8 cellular contexts compared by ENCODE assay signal in the genomic region with DNA sequence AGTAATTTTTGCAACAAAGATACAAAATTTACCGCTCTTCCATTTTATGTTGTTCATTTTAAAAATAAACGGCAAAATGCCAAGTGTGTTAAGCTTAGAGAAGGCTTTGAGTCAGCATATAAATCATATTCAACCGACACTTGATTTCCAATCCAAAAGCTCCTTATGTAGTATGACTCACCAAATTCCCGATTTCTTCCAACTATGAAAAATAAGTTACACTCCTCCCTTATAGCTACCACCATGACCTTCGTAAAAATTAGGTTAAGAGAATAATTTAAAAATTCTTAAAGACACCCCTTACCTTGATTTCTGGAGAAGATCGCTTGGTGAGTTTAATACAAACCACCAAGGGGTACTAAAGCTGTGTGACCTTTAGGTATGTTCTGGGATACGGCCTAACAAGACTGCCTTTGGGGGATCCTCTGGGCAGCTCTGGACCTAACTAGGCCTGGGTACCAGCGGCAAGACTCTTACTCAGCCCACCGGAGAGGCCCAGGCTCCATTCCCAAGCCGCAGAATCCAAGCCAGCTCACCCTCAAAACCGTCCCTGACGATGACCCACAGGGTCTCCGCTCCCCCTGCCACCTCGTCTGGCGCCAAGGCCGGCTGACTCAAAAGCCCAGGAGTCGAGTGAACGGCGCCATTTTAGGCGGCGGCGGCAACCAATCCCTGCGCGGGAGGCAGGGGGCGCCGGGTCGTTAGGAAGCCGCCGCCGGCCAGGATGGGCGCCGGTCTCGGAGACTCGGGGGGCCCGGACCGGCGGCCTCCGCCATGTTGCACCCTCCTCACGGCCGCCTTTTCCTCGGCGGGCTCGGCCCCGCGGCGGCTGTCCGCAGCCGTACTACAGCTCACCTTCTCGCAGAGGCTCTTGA. TPM values are rescaled to one million over a fixed set of nuclear protein-coding genes. Genes with fewer than 3 reads are reported as not detected.
DNase-seq lines count a peak whose midpoint lies in the region; ATAC-seq lines count a peak whose summit lies in the region.

No MANE protein-coding gene starts in this region.

- no peaks in the 10 kb centered on the region for H3K27me3 Mint-ChIP-seq in effector memory CD8-positive, alpha-beta T cell

- H2AFZ ChIP-seq in mesenchymal stem cell (ENCODE audit: low read depth, low read length), result peak overlapping the region; percentile 93

- peak overlapping the region; percentile 100 for H3K23ac ChIP-seq in mesenchymal stem cell (ENCODE audit: low read length in 2 of 2)

- H2BK12ac ChIP-seq in mesenchymal stem cell (ENCODE audit: low read length in 2 of 2), result peak overlapping the region; percentile 72 to 84

- H3K9me3 Mint-ChIP-seq in effector memory CD8-positive, alpha-beta T cell, result no peaks in the 10 kb centered on the region

- H3K4ac ChIP-seq in mesenchymal stem cell (ENCODE audit: low read depth in 1 of 2, low read length in 2 of 2), result peak overlapping the region; percentile 99 to 100

- H2BK15ac ChIP-seq in mesenchymal stem cell (ENCODE audit: low read depth, poor library complexity, severe bottlenecking), result peak overlapping the region; percentile 67

- peak overlapping the region; percentile 92 for H2BK120ac ChIP-seq in mesenchymal stem cell (ENCODE audit: low read depth, low read length)

- H3K4me2 ChIP-seq in mesenchymal stem cell (ENCODE audit: low read length, poor library complexity, severe bottlenecking), result peak overlapping the region; percentile 49

- peak overlapping the region; percentile 87 for H2AK5ac ChIP-seq in mesenchymal stem cell (ENCODE audit: low read length, severe bottlenecking)

- peak overlapping the region in 1 of 2 experiments; percentile 100 for H3K14ac ChIP-seq in mesenchymal stem cell (ENCODE audit: low read length in 2 of 2)

- peak; percentile 60 for DNase-seq in NK-92 treated with Interleukin-12 subunit alpha and Interleukin-12 subunit beta, amount 100 ng/mL, for 24 hours (lab: John Stamatoyannopoulos, UW)
- DNase-seq in NK-92 (lab: John Stamatoyannopoulos, UW; ENCODE audit: unreplicated experiment), result no peak
- DNase-seq in NCI-H2196 treated with DMSO at 0.1 percent for 48 hours (lab: John Stamatoyannopoulos, UW; ENCODE audit: unreplicated experiment), result peak; percentile 17
- DNase-seq in activated CD8-positive, alpha-beta memory T cell treated with anti-CD3 and anti-CD28 coated beads for 24 hours, result peak; percentile 84
- peak; percentile 47 to 51 (median 49) for DNase-seq in effector memory CD8-positive, alpha-beta T cell
- peak; percentile 86 for DNase-seq in mesenchymal stem cell
- peak; percentile 36 for DNase-seq in stimulated activated CD8-positive, alpha-beta memory T cell treated with anti-CD3 and anti-CD28 coated beads, Interleukin-12 subunit alpha, Interleukin-12 subunit beta, amount 100 ng/mL, for 4 hours (ENCODE audit: low read depth)

- peaks cover 8% of the 10 kb centered on the region for H3K4me1 ChIP-seq in mesenchymal stem cell (ENCODE audit: control insufficient read depth, insufficient read depth, low read depth, low read length)

- H3K18ac ChIP-seq in mesenchymal stem cell (ENCODE audit: low read depth in 1 of 2, low read length in 2 of 2), result peak overlapping the region; percentile 100

- H3K27ac Mint-ChIP-seq in effector memory CD8-positive, alpha-beta T cell, result peak overlapping the region; percentile 100

- peaks cover 0 to 7% of the 10 kb centered on the region in 2 experiments for H3K36me3 ChIP-seq in mesenchymal stem cell (ENCODE audit: control insufficient read depth in 1 of 2, insufficient read depth in 2 of 2, low read depth in 1 of 2, low read length in 2 of 2)

- no peaks in the 10 kb centered on the region for H3K9me3 ChIP-seq in mesenchymal stem cell (ENCODE audit: control insufficient read depth, low read length)

- peaks cover 52% of the 10 kb centered on the region for H3K36me3 Mint-ChIP-seq in effector memory CD8-positive, alpha-beta T cell (ENCODE audit: insufficient read depth)

- peaks cover 43 to 54% of the 10 kb centered on the region in 2 donors for H3K4me1 Mint-ChIP-seq in effector memory CD8-positive, alpha-beta T cell (ENCODE audit: low read depth in 2 of 2)

- peak overlapping the region; percentile 99 for H4K8ac ChIP-seq in mesenchymal stem cell (ENCODE audit: low read length)

- peak overlapping the region; percentile 98 to 99 for H3K4me3 Mint-ChIP-seq in effector memory CD8-positive, alpha-beta T cell

- peak overlapping the region; percentile 99 for H3K9ac ChIP-seq in mesenchymal stem cell (ENCODE audit: low read length)

- ATAC-seq in HG02938 (IDR thresholded peaks at IDR 0.05; ENCODE audit: unreplicated experiment), result peak; percentile 33
- peak; percentile 19 for ATAC-seq in effector memory CD8-positive, alpha-beta T cell (replicated peaks)

- H4K91ac ChIP-seq in mesenchymal stem cell (ENCODE audit: low read length), result peak overlapping the region; percentile 100

- peak overlapping the region; percentile 96 for H2BK5ac ChIP-seq in mesenchymal stem cell (ENCODE audit: low read depth, low read length, poor library complexity, severe bottlenecking)

- H3K79me1 ChIP-seq in mesenchymal stem cell (replicated peaks; ENCODE audit: low read length, poor library complexity, severe bottlenecking), result peaks cover 11% of the 10 kb centered on the region

- H3K27me3 ChIP-seq in mesenchymal stem cell (ENCODE audit: control insufficient read depth in 1 of 2, insufficient read depth in 1 of 2, low read length in 2 of 2), result no peaks in the 10 kb centered on the region

- WGBS in mesenchymal stem cell, result under 1% methylated on average over 43 of the region's 49 CpGs

- peak overlapping the region; percentile 95 for H3K27ac ChIP-seq in mesenchymal stem cell (ENCODE audit: low read length, poor library complexity, severe bottlenecking)

- peak overlapping the region; percentile 97 to 100 for H3K4me3 ChIP-seq in mesenchymal stem cell (ENCODE audit: insufficient read depth in 1 of 2, low read depth in 1 of 2, low read length in 2 of 2)

RNA-seq across cellular contexts. Expression of gene PPP2CA, which starts 0.7 kb away (rescaled TPM):
- polyA plus RNA-seq in mesenchymal stem cell (2013, experiment 1 of 2), result 42.6 TPM
- 43.2 TPM for polyA plus RNA-seq in mesenchymal stem cell (2013, experiment 2 of 2)

RNA-seq across cellular contexts. Expression of gene SKP1, which starts 48.4 kb away (rescaled TPM):
- polyA plus RNA-seq in mesenchymal stem cell (2013, experiment 1 of 2), result 556 TPM
- polyA plus RNA-seq in mesenchymal stem cell (2013, experiment 2 of 2), result 556 TPM
